ENCODE assay signal across 16 cellular contexts in the genomic region with DNA sequence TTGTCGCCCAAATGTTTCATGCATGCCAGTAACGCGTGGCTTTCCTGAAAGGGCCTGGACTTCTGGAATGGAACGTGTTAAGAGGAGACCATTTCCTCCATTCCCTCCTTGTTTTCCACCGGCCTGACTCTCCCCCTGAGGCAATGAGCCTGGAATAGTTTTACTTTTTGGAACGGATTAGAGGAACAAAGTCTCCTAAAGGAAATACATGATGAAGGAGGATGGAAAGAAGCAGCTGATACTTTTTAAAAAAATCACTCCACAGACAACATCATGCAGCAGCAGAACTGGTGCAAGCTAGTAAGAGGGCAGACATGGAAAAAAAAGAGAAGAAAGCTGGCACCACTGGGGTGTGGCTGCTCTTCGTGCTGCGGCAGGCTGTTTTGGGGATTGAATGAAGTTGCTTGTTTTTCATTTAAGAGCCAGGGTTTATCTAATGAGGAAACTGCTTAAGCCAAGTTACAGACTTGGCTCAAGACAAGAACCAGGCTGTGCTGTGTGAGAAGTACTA. TPM values are rescaled to one million over a fixed set of nuclear protein-coding genes. Genes with fewer than 3 reads are reported as not detected.
DNase-seq lines count a peak whose midpoint lies in the region; ATAC-seq and TF ChIP-seq lines count a peak whose summit lies in the region.
"Had no signal": no experiment of that assay in that cellular context is flagged by ENCODE, and none has a peak within 500 bp of the region (broad histone marks: within the 10 kb centered on the region; RNA-seq: fewer than 3 reads in every experiment).

No MANE protein-coding gene starts in this region.

- H2AFZ ChIP-seq in neural progenitor cell (replicated peaks), result peak overlapping the region; percentile 23

- H3K27me3 ChIP-seq in gastroesophageal sphincter (no peaks in the 10 kb centered on the region), neural progenitor cell (peaks cover 36% of the 10 kb centered on the region)

- peaks cover 4% of the 10 kb centered on the region for H3K4me1 Mint-ChIP-seq in neural progenitor cell
- peaks cover 17% of the 10 kb centered on the region for H3K4me1 Mint-ChIP-seq in stimulated activated naive CD8-positive, alpha-beta T cell treated with anti-CD3 and anti-CD28 coated beads, Interleukin-15, amount 100 ng/mL, for 72 hours
- H3K4me1 Mint-ChIP-seq in activated T-helper 17 cell treated with anti-CD3 and anti-CD28 coated beads, Interleukin-2, amount 50 U/mL, for 72 hours, result no peaks in the 10 kb centered on the region

- WGBS in gastroesophageal sphincter (ENCODE audit: low coverage in 1 of 2), 2 donors, result 14% methylated on average over 2 to 8 of the region's 8 CpGs

- no peak overlapping the region for H3K9ac ChIP-seq in neural progenitor cell

- intact Hi-C loops in Right ventricle myocardium inferior (cut with DNase I), result no loop called here
- intact Hi-C loops in cardiac septum (cut with DNase I), result loop anchor here (5.0 kb wide), 1 partner anchor 214 kb away; no protein-coding TSS in a partner anchor

- H3K4me3 Mint-ChIP-seq in neural progenitor cell, result no peak overlapping the region
- no peak overlapping the region for H3K4me3 Mint-ChIP-seq in stimulated activated naive CD8-positive, alpha-beta T cell treated with anti-CD3 and anti-CD28 coated beads, Interleukin-15, amount 100 ng/mL, for 72 hours
- no peak overlapping the region for H3K4me3 Mint-ChIP-seq in activated T-helper 17 cell treated with anti-CD3 and anti-CD28 coated beads, Interleukin-2, amount 50 U/mL, for 72 hours
- H3K4me3 Mint-ChIP-seq: activated T-cell treated with anti-CD3 and anti-CD28 coated beads, Interleukin-2, amount 50 U/mL, for 72 hours; immature natural killer cell; stimulated activated naive CD8-positive, alpha-beta T cell treated with anti-CD3 and anti-CD28 coated beads, Interleukin-15, Interleukin-2, amounts not matched to agents 100 ng/mL and 50 ng/mL, for 24 hours had no signal

- TF ChIP-seq CTCF in gastroesophageal sphincter (IDR thresholded peaks at IDR 0.05) (no peak), neural progenitor cell (IDR thresholded peaks at IDR 0.05) (no peak)

- H3F3A ChIP-seq in neural progenitor cell (ENCODE audit: low read depth), result no peaks in the 10 kb centered on the region

- H3K4me3 ChIP-seq in gastroesophageal sphincter (no peak overlapping the region), neural progenitor cell (no peak overlapping the region)
- H3K4me3 ChIP-seq: A549, SK-N-MC had no signal

- H3K79me2 ChIP-seq in neural progenitor cell (ENCODE audit: low read depth), result no peaks in the 10 kb centered on the region

- H4K20me1 ChIP-seq in neural progenitor cell (ENCODE audit: low read depth), result no peaks in the 10 kb centered on the region

- H3K4me2 ChIP-seq in neural progenitor cell, result no peak overlapping the region
- H3K4me2 ChIP-seq: A549 had no signal

- no peak overlapping the region for H3K27ac Mint-ChIP-seq in neural progenitor cell
- H3K27ac Mint-ChIP-seq in stimulated activated naive CD8-positive, alpha-beta T cell treated with anti-CD3 and anti-CD28 coated beads, Interleukin-15, amount 100 ng/mL, for 72 hours, result no peak overlapping the region
- H3K27ac Mint-ChIP-seq in activated T-helper 17 cell treated with anti-CD3 and anti-CD28 coated beads, Interleukin-2, amount 50 U/mL, for 72 hours, result no peak overlapping the region
- H3K27ac Mint-ChIP-seq: activated T-cell treated with anti-CD3 and anti-CD28 coated beads, Interleukin-2, amount 50 U/mL, for 72 hours; immature natural killer cell; stimulated activated naive CD8-positive, alpha-beta T cell treated with anti-CD3 and anti-CD28 coated beads, Interleukin-15, Interleukin-2, amounts not matched to agents 100 ng/mL and 50 ng/mL, for 24 hours had no signal

- H3K9me3 ChIP-seq in gastroesophageal sphincter (no peaks in the 10 kb centered on the region), neural progenitor cell (ENCODE audit: low read depth) (no peaks in the 10 kb centered on the region)
- H3K9me3 ChIP-seq: A549 had no signal

- peaks cover 8% of the 10 kb centered on the region for H3K9me3 Mint-ChIP-seq in neural progenitor cell
- H3K9me3 Mint-ChIP-seq in stimulated activated naive CD8-positive, alpha-beta T cell treated with anti-CD3 and anti-CD28 coated beads, Interleukin-15, amount 100 ng/mL, for 72 hours, result peaks cover 5 to 8% of the 10 kb centered on the region in 2 donors
- no peaks in the 10 kb centered on the region for H3K9me3 Mint-ChIP-seq in activated T-helper 17 cell treated with anti-CD3 and anti-CD28 coated beads, Interleukin-2, amount 50 U/mL, for 72 hours
- H3K9me3 Mint-ChIP-seq: immature natural killer cell; stimulated activated naive CD8-positive, alpha-beta T cell treated with anti-CD3 and anti-CD28 coated beads, Interleukin-15, Interleukin-2, amounts not matched to agents 100 ng/mL and 50 ng/mL, for 24 hours had no signal

- H3K27ac ChIP-seq in gastroesophageal sphincter, result peak overlapping the region in 3 of 4 donors; percentile 50 to 68 (median 60)
- H3K27ac ChIP-seq in neural progenitor cell, result no peak overlapping the region
- H3K27ac ChIP-seq: A549, SK-N-MC had no signal

- DNase-seq in Right ventricle myocardium inferior (ENCODE audit: missing footprints) (no peak), cardiac septum (ENCODE audit: low spot score) (no peak), neural progenitor cell (ENCODE audit: low spot score) (no peak), SKM-1 (lab: John Stamatoyannopoulos, UW; ENCODE audit: unreplicated experiment) (no peak)
- DNase-seq in stimulated activated naive CD8-positive, alpha-beta T cell treated with anti-CD3 and anti-CD28 coated beads, Interleukin-15, amount 100 ng/mL, for 72 hours, result no peak
- DNase-seq: activated CD4-positive, alpha-beta T cell treated with anti-CD3 and anti-CD28 coated beads for 1 hour; activated T-cell treated with anti-CD3 and anti-CD28 coated beads, Interleukin-2, amount 50 U/mL, for 72 hours; DMS53; immature natural killer cell; NCI-H524 treated with DMSO at 0.1 percent for 48 hours had no signal

- no peaks in the 10 kb centered on the region for H3K36me3 Mint-ChIP-seq in neural progenitor cell
- H3K36me3 Mint-ChIP-seq in activated T-helper 17 cell treated with anti-CD3 and anti-CD28 coated beads, Interleukin-2, amount 50 U/mL, for 72 hours (ENCODE audit: low read depth), result no peaks in the 10 kb centered on the region
- H3K36me3 Mint-ChIP-seq: immature natural killer cell had no signal

- peak; percentile 59 for ATAC-seq in Right ventricle myocardium inferior
- ATAC-seq in gastroesophageal sphincter, result peak; percentile 10
- ATAC-seq in GM21529 (IDR thresholded peaks at IDR 0.05; ENCODE audit: unreplicated experiment), result no peak
- ATAC-seq in stimulated activated naive CD8-positive, alpha-beta T cell treated with anti-CD3 and anti-CD28 coated beads, Interleukin-15, amount 100 ng/mL, for 72 hours, result no peak
- no peak for ATAC-seq in activated T-helper 17 cell treated with anti-CD3 and anti-CD28 coated beads, Interleukin-2, amount 50 U/mL, for 72 hours (replicated peaks)
- ATAC-seq: A549; activated T-cell treated with anti-CD3 and anti-CD28 coated beads, Interleukin-2, amount 50 U/mL, for 72 hours had no signal

- H3K4me1 ChIP-seq in gastroesophageal sphincter, result peaks cover 0 to 43% (median 16%) of the 10 kb centered on the region in 3 donors
- H3K4me1 ChIP-seq in neural progenitor cell, result peaks cover 10% of the 10 kb centered on the region
- H3K4me1 ChIP-seq: A549 had no signal

- H3K36me3 ChIP-seq in gastroesophageal sphincter (no peaks in the 10 kb centered on the region), neural progenitor cell (no peaks in the 10 kb centered on the region)

- H3K27me3 Mint-ChIP-seq in neural progenitor cell (ENCODE audit: insufficient read depth, low read depth), result peaks cover 10% of the 10 kb centered on the region
- peaks cover 56% of the 10 kb centered on the region for H3K27me3 Mint-ChIP-seq in stimulated activated naive CD8-positive, alpha-beta T cell treated with anti-CD3 and anti-CD28 coated beads, Interleukin-15, amount 100 ng/mL, for 72 hours
- H3K27me3 Mint-ChIP-seq in activated T-helper 17 cell treated with anti-CD3 and anti-CD28 coated beads, Interleukin-2, amount 50 U/mL, for 72 hours, result peaks cover 59% of the 10 kb centered on the region

- no peak for TF ChIP-seq POLR2A in gastroesophageal sphincter (IDR thresholded peaks at IDR 0.05)

- TF ChIP-seq EP300 in gastroesophageal sphincter (IDR thresholded peaks at IDR 0.05), result no peak

RNA-seq across cellular contexts. Expression of gene KBTBD12, which starts 3.6 kb away (rescaled TPM):
- 29.7 TPM for total RNA-seq in Right ventricle myocardium inferior
- 36.6 TPM for total RNA-seq in cardiac septum
- 10 to 100 TPM in 1 of 4 donors, 1 to 10 TPM in 3; 2.2 to 11.2 (median 5.8) TPM for total RNA-seq in gastroesophageal sphincter
- 0.15 TPM in 1 of 2 replicates, not detected in the other for total RNA-seq in neural progenitor cell (ENCODE audit: low replicate concordance)
- total RNA-seq in activated T-helper 17 cell treated with anti-CD3 and anti-CD28 coated beads, Interleukin-2, amount 50 U/mL, for 72 hours, result not detected
- total RNA-seq: activated T-cell treated with anti-CD3 and anti-CD28 coated beads, Interleukin-2, amount 50 U/mL, for 72 hours had no signal

Comparison
In these comparisons a context has a peak if more than half of its experiments do, and no peak if none do; other contexts are left out.
1. ATAC-seq: peak in Right ventricle myocardium inferior (single experiment) and gastroesophageal sphincter (single experiment); none in GM21529 (single experiment), stimulated activated naive CD8-positive, alpha-beta T cell treated with anti-CD3 and anti-CD28 coated beads, Interleukin-15, amount 100 ng/mL, for 72 hours (single experiment) and activated T-helper 17 cell treated with anti-CD3 and anti-CD28 coated beads, Interleukin-2, amount 50 U/mL, for 72 hours (single experiment).